In the genomic region with DNA sequence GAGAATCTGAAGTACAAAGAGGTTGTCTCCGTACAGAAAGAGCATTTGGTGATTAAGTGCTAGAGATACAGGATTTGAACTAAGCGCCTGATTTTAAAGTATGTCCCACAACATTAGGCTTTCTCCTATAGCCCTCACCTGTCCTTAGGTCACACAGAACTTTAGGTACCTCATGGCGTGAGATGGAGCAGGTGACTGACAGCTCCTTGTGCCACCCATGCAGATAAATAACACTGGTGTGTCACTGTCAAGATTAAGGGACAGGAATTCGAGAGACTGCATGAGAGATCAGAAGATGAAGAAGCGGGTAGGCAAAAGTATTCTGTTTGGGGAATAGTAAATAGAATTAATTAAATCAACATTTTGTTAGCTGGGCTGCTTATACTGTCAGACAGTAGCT, we compare ENCODE assay signal across 10 cellular contexts. TPM values are rescaled to one million over a fixed set of nuclear protein-coding genes. Genes with fewer than 3 reads are reported as not detected.
A peak's percentile ranks its signal among the peaks of the same experiment; 100 is the strongest.
DNase-seq lines count a peak whose midpoint lies in the region; ATAC-seq, FAIRE-seq and TF ChIP-seq lines count a peak whose summit lies in the region.
"Had no signal": no experiment of that assay in that cellular context is flagged by ENCODE, and none has a peak within 500 bp of the region (broad histone marks: within the 10 kb centered on the region; RNA-seq: fewer than 3 reads in every experiment).

No MANE protein-coding gene starts in this region.

- no peak for TF ChIP-seq CTCF in kidney epithelial cell (IDR thresholded peaks at IDR 0.05; ENCODE audit: insufficient read depth, low read length, poor library complexity, severe bottlenecking)
- no peak for TF ChIP-seq CTCF in coronary artery (IDR thresholded peaks at IDR 0.05)
- no peak for TF ChIP-seq CTCF in kidney (IDR thresholded peaks at IDR 0.05; ENCODE audit: borderline replicate concordance, extremely low read depth, insufficient read depth)

- intact Hi-C loops in kidney (cut with DNase I) = no loop called here

- H3K36me3 ChIP-seq in BLaER1 (peaks cover 28% of the 10 kb centered on the region), kidney epithelial cell (ENCODE audit: control insufficient read depth, insufficient read depth, low read length) (no peaks in the 10 kb centered on the region), kidney (ENCODE audit: control insufficient read depth in 1 of 2, insufficient read depth in 2 of 2, low read length in 2 of 2) (no peaks in the 10 kb centered on the region)
- H3K36me3 ChIP-seq: heart left ventricle had no signal

- POLR2A ChIA-PET in HEK293T (lab: Yijun Ruan, JAX) = interaction anchor here (1.0 to 2.3 kb wide), 7 partner anchors 9 to 155 kb away, joined by 3 to 23 read pairs (median 7); no protein-coding TSS in a partner anchor
- POLR2A ChIA-PET in activated CD8-positive, alpha-beta T cell treated with anti-CD3 and anti-CD28 coated beads, Interleukin-2, amount 10 ng/mL, durations not matched to agents 7 days and 5 days (lab: Charles Lee) = interaction anchor here (0.6 to 2.6 kb wide), 19 partner anchors 8 to 217 kb away, joined by 3 to 24 read pairs (median 7); partner anchors contain the start of genes FES and HDDC3

- peak overlapping the region; percentile 81 for H3K4me3 Mint-ChIP-seq in activated CD8-positive, alpha-beta T cell treated with anti-CD3 and anti-CD28 coated beads, Interleukin-2, amount 10 ng/mL, durations not matched to agents 7 days and 5 days

- H3K36me3 Mint-ChIP-seq in activated CD8-positive, alpha-beta T cell treated with anti-CD3 and anti-CD28 coated beads, Interleukin-2, amount 10 ng/mL, durations not matched to agents 7 days and 5 days (ENCODE audit: low read depth) = peaks cover 15% of the 10 kb centered on the region

- CTCF ChIA-PET in HEK293T (lab: Yijun Ruan, JAX) = interaction anchor here (0.7 to 1.7 kb wide), 3 partner anchors 70 to 168 kb away, joined by 4 to 5 read pairs (median 4); no protein-coding TSS in a partner anchor
- CTCF ChIA-PET in activated CD8-positive, alpha-beta T cell treated with anti-CD3 and anti-CD28 coated beads, Interleukin-2, amount 10 ng/mL, durations not matched to agents 7 days and 5 days (lab: Charles Lee) = interaction anchor here (1.0 to 4.5 kb wide), 11 partner anchors 9 to 215 kb away, joined by 3 to 34 read pairs (median 5); partner anchors contain the start of genes HDDC3 and UNC45A

- no peaks in the 10 kb centered on the region for H3K27me3 ChIP-seq in BLaER1
- no peaks in the 10 kb centered on the region for H3K27me3 ChIP-seq in kidney epithelial cell (ENCODE audit: control insufficient read depth, insufficient read depth, low read length)
- H3K27me3 ChIP-seq: heart left ventricle had no signal

- peak overlapping the region; percentile 85; the same call in 1 of the 2 replicates for H3K27ac ChIP-seq in BLaER1
- no peak overlapping the region for H3K27ac ChIP-seq in coronary artery
- no peak overlapping the region for H3K27ac ChIP-seq in kidney (ENCODE audit: low read depth in 2 of 2, low read length in 2 of 2)

- H4K20me1 ChIP-seq in BLaER1 = peaks cover 15% of the 10 kb centered on the region

- H3K4me1 ChIP-seq in BLaER1 (peaks cover 25% of the 10 kb centered on the region), kidney (ENCODE audit: control insufficient read depth in 1 of 2, insufficient read depth in 1 of 2, low read depth in 1 of 2, low read length in 2 of 2) (peaks cover 0 to 10% of the 10 kb centered on the region in 2 donors)

- H3K4me2 ChIP-seq in BLaER1 = peak overlapping the region; percentile 85

- H3K27ac Mint-ChIP-seq in activated CD8-positive, alpha-beta T cell treated with anti-CD3 and anti-CD28 coated beads, Interleukin-2, amount 10 ng/mL, durations not matched to agents 7 days and 5 days = peak overlapping the region; percentile 94

- no peak for DNase-seq in HEK293T (ENCODE audit: extremely low spot score)
- DNase-seq in activated CD8-positive, alpha-beta T cell treated with anti-CD3 and anti-CD28 coated beads, Interleukin-2, amount 10 ng/mL, durations not matched to agents 7 days and 5 days = no peak
- DNase-seq in kidney epithelial cell (ENCODE audit: low read depth) = no peak
- DNase-seq in coronary artery (ENCODE audit: low spot score) = no peak
- DNase-seq in effector CD8-positive, alpha-beta T cell (lab: John Stamatoyannopoulos, UW) = no peak
- DNase-seq in kidney = no peak
- DNase-seq: heart left ventricle had no signal

- ATAC-seq in activated CD8-positive, alpha-beta T cell treated with anti-CD3 and anti-CD28 coated beads, Interleukin-2, amount 10 ng/mL, durations not matched to agents 7 days and 5 days = no peak
- ATAC-seq in GM18502 (IDR thresholded peaks at IDR 0.05; ENCODE audit: poor library complexity, unreplicated experiment) = no peak

- H3K9me3 Mint-ChIP-seq in activated CD8-positive, alpha-beta T cell treated with anti-CD3 and anti-CD28 coated beads, Interleukin-2, amount 10 ng/mL, durations not matched to agents 7 days and 5 days (ENCODE audit: insufficient read depth) = no peaks in the 10 kb centered on the region

- H3K27me3 Mint-ChIP-seq in activated CD8-positive, alpha-beta T cell treated with anti-CD3 and anti-CD28 coated beads, Interleukin-2, amount 10 ng/mL, durations not matched to agents 7 days and 5 days (ENCODE audit: low read depth) = no peaks in the 10 kb centered on the region

- H3K9me3 ChIP-seq in BLaER1 (no peaks in the 10 kb centered on the region), kidney (ENCODE audit: control insufficient read depth in 1 of 2, low read length in 2 of 2) (no peaks in the 10 kb centered on the region)
- H3K9me3 ChIP-seq: heart left ventricle had no signal

- FAIRE-seq in kidney (lab: Jason Lieb, UNC) = no peak
- FAIRE-seq: G401.6 had no signal

- H3K9ac ChIP-seq in BLaER1 = peak overlapping the region; percentile 90
- H3K9ac ChIP-seq in kidney (ENCODE audit: low read length in 2 of 2) = no peak overlapping the region

- peak overlapping the region; percentile 86 for H3K4me3 ChIP-seq in BLaER1
- peak overlapping the region; percentile 75 for H3K4me3 ChIP-seq in kidney epithelial cell (ENCODE audit: low read depth, low read length)
- no peak overlapping the region for H3K4me3 ChIP-seq in coronary artery
- no peak overlapping the region for H3K4me3 ChIP-seq in kidney (ENCODE audit: low read length in 2 of 2)

- peaks cover 25% of the 10 kb centered on the region for H3K4me1 Mint-ChIP-seq in activated CD8-positive, alpha-beta T cell treated with anti-CD3 and anti-CD28 coated beads, Interleukin-2, amount 10 ng/mL, durations not matched to agents 7 days and 5 days (ENCODE audit: low read depth)

TF ChIP-seq in HEK293T, 16 proteins besides CTCF, POLR2A, EP300 and RAD21:
- no peak for TF ChIP-seq ARNT (IDR thresholded peaks at IDR 0.05)
- TF ChIP-seq PKNOX1 (IDR thresholded peaks at IDR 0.05) = peak; percentile 81
- no peak for TF ChIP-seq L3MBTL2 (conservative IDR thresholded peaks at IDR 0.05)
- TF ChIP-seq TARDBP (IDR thresholded peaks at IDR 0.05) = no peak

RNA-seq across cellular contexts. Expression of gene BLM, which starts 1.1 kb away (rescaled TPM):
- total RNA-seq in activated CD8-positive, alpha-beta T cell treated with anti-CD3 and anti-CD28 coated beads, Interleukin-2, amount 10 ng/mL, durations not matched to agents 7 days and 5 days = 10 to 100 TPM; 52.3 to 57.4 TPM
- total RNA-seq in kidney epithelial cell (5.0 and 5.6 TPM in 2 replicates), kidney (2.8 TPM)
- 1.1 TPM for polyA plus RNA-seq in kidney (ENCODE audit: insufficient read depth, low read depth, low replicate concordance)

Comparison
In these comparisons a context has a peak if more than half of its experiments do, and no peak if none do; other contexts are left out.
1. H3K4me3 ChIP-seq: peak in BLaER1 (single experiment) and kidney epithelial cell (single experiment); none in coronary artery (single experiment) and kidney (0 of 2).